Comparison of ENCODE assay signal across 8 cellular contexts in the genomic region with DNA sequence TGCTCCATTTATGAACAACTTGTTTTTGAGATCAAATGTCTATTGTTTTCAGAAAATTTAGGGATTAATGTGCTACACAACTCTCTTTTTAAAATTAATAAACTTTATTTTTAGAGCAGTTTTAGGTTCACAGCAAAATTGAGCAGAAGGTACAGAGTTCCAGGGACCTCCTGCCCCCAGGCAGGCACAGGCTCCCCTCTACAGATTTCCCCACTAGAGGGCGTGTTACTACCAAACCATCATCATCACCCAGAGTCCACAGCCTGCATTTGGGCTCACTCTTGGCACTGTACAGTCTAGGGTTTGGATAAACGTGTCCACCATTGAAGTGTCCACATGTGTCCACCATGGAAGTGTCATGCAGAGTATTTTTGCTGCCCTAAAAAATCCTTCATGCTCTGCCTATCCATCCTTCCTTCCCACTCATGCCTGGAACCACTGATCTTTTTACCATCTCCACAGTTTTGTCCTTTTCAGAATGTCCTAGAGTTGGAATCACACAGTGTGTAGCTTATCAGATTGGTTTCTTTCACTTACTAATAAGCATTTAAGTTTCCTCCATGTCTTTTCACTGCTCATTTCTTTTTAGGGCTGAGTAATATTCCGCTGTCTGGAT.
DNase-seq lines count a peak whose midpoint lies in the region; ATAC-seq, FAIRE-seq and TF ChIP-seq lines count a peak whose summit lies in the region.

No MANE protein-coding gene starts in this region.

- H3K4me1 ChIP-seq in A673 (ENCODE audit: insufficient read depth, low read length, poor library complexity, severe bottlenecking) = no peaks in the 10 kb centered on the region

- no peak overlapping the region for H3K4me3 ChIP-seq in A673 (ENCODE audit: low read depth, low read length, poor library complexity, severe bottlenecking)
- no peak overlapping the region for H3K4me3 ChIP-seq in dorsolateral prefrontal cortex

- H3K36me3 Mint-ChIP-seq in T-helper 2 cell treated with Interferon-gamma antibody and Interleukin-4, amounts not matched to agents 5 μg/mL and 100 μg/mL, for 36 hours (ENCODE audit: low read depth) = peaks cover 2% of the 10 kb centered on the region
- peaks cover 8% of the 10 kb centered on the region for H3K36me3 Mint-ChIP-seq in neural crest cell (ENCODE audit: low read depth)

- peaks cover 26% of the 10 kb centered on the region for H3K27me3 ChIP-seq in A673 (replicated peaks; ENCODE audit: insufficient read depth, low read depth, low read length, poor library complexity)
- peaks cover 0 to 16% (median 0%) of the 10 kb centered on the region in 45 donors for H3K27me3 ChIP-seq in dorsolateral prefrontal cortex

- intact Hi-C loops in A673 (cut with micrococcal nuclease; ENCODE audit: unreplicated experiment) (loop anchor here (10.0 kb wide), 1 partner anchor 277 kb away; no protein-coding TSS in a partner anchor), dorsolateral prefrontal cortex (cut with DNase I) (no loop called here)

- H3K4me1 Mint-ChIP-seq in T-helper 2 cell treated with Interferon-gamma antibody and Interleukin-4, amounts not matched to agents 5 μg/mL and 100 μg/mL, for 36 hours (ENCODE audit: low read depth) = no peaks in the 10 kb centered on the region
- no peaks in the 10 kb centered on the region for H3K4me1 Mint-ChIP-seq in neural crest cell

- DNase-seq in A673 (ENCODE audit: low spot score) (peak; percentile 53), GM12891 (ENCODE audit: insufficient read length, low spot score) (peak; percentile 59), dorsolateral prefrontal cortex (peak in 3 of 10 donors; percentile 8 to 20 (median 8)), neural crest cell (ENCODE audit: low read depth, low spot score) (no peak), kidney glomerular epithelial cell (lab: John Stamatoyannopoulos, UW) (no peak), cerebellum (ENCODE audit: low spot score) (no peak)
- DNase-seq in T-helper 2 cell treated with Interferon-gamma antibody and Interleukin-4, amounts not matched to agents 5 μg/mL and 100 μg/mL, for 36 hours (ENCODE audit: low spot score) = peak; percentile 25

- TF ChIP-seq POLR2A in GM12891 (IDR thresholded peaks at IDR 0.05; ENCODE audit: low read depth, low read length) = no peak

- H3K27me3 Mint-ChIP-seq in T-helper 2 cell treated with Interferon-gamma antibody and Interleukin-4, amounts not matched to agents 5 μg/mL and 100 μg/mL, for 36 hours (ENCODE audit: low read depth) = peaks cover 24% of the 10 kb centered on the region
- H3K27me3 Mint-ChIP-seq in neural crest cell (ENCODE audit: low read depth) = peaks cover 3% of the 10 kb centered on the region

- no peak overlapping the region for H3K27ac Mint-ChIP-seq in T-helper 2 cell treated with Interferon-gamma antibody and Interleukin-4, amounts not matched to agents 5 μg/mL and 100 μg/mL, for 36 hours
- no peak overlapping the region for H3K27ac Mint-ChIP-seq in neural crest cell (ENCODE audit: unreplicated experiment)

- peak; percentile 87 for FAIRE-seq in GM12891 (lab: Jason Lieb, UNC)

- H3K27ac ChIP-seq in A673 (ENCODE audit: low read depth, low read length, poor library complexity, severe bottlenecking) (no peak overlapping the region), dorsolateral prefrontal cortex (no peak overlapping the region)

- peaks cover 5% of the 10 kb centered on the region for H3K9me3 ChIP-seq in A673 (ENCODE audit: low read depth, low read length, poor library complexity, severe bottlenecking)

- CTCF ChIA-PET in A673 (lab: Charles Lee) = no interaction called here

- peak; percentile 88 for ATAC-seq in HG03354 (IDR thresholded peaks at IDR 0.05; ENCODE audit: poor library complexity, severe bottlenecking, unreplicated experiment)

- POLR2A ChIA-PET in A673 (lab: Charles Lee; ENCODE audit: low non-redundant PET) = no interaction called here

- H3K4me3 Mint-ChIP-seq in T-helper 2 cell treated with Interferon-gamma antibody and Interleukin-4, amounts not matched to agents 5 μg/mL and 100 μg/mL, for 36 hours = no peak overlapping the region
- no peak overlapping the region for H3K4me3 Mint-ChIP-seq in neural crest cell

- peaks cover 7% of the 10 kb centered on the region for H3K9me3 Mint-ChIP-seq in T-helper 2 cell treated with Interferon-gamma antibody and Interleukin-4, amounts not matched to agents 5 μg/mL and 100 μg/mL, for 36 hours
- H3K9me3 Mint-ChIP-seq in neural crest cell = peaks cover 18% of the 10 kb centered on the region

- H3K36me3 ChIP-seq in A673 (ENCODE audit: insufficient read depth, low read length, poor library complexity, severe bottlenecking) = no peaks in the 10 kb centered on the region

- TF ChIP-seq CTCF in A673 (conservative IDR thresholded peaks at IDR 0.05; ENCODE audit: low read depth, low read length) (peak; percentile 83), dorsolateral prefrontal cortex (IDR thresholded peaks at IDR 0.05 in 54 of 56, conservative IDR thresholded peaks at IDR 0.05 in 2 of 56; ENCODE audit: low read depth in 1 of 56, partially characterized antibody in 56 of 56) (peak in 36 of 56 donors; percentile 9 to 43 (median 26)), neural crest cell (conservative IDR thresholded peaks at IDR 0.05) (peak; percentile 66)

- BruUV-seq in A673 (replicated peaks; lab: Mats Ljungman, UMichigan) = no TSS peak

TF ChIP-seq in GM12891, 5 proteins besides CTCF, POLR2A, EP300 and RAD21:
- no peak for TF ChIP-seq POU2F2 (IDR thresholded peaks at IDR 0.05; ENCODE audit: low read depth, low read length)
- TF ChIP-seq POLR2AphosphoS5 (IDR thresholded peaks at IDR 0.05; ENCODE audit: low read depth, low read length) = no peak
- no peak for TF ChIP-seq SPI1 (IDR thresholded peaks at IDR 0.05; ENCODE audit: low read depth, low read length)
- TF ChIP-seq TAF1 (IDR thresholded peaks at IDR 0.05; ENCODE audit: low read depth, low read length) = no peak
- TF ChIP-seq PAX5 (IDR thresholded peaks at IDR 0.05; ENCODE audit: insufficient read depth, low read length, severe bottlenecking) = no peak

Comparison
In these comparisons a context has a peak if more than half of its experiments do, and no peak if none do; other contexts are left out.
1. DNase-seq: peak in A673 (single experiment), GM12891 (single experiment) and T-helper 2 cell treated with Interferon-gamma antibody and Interleukin-4, amounts not matched to agents 5 μg/mL and 100 μg/mL, for 36 hours (single experiment); none in neural crest cell (single experiment), kidney glomerular epithelial cell (single experiment) and cerebellum (single experiment).
2. CTCF ChIP-seq: peak in every context shown above with its lines; median percentile 83 in A673; 66 in neural crest cell; 26 in dorsolateral prefrontal cortex.